Comparison of ENCODE assay signal across 11 cellular contexts in the genomic region with DNA sequence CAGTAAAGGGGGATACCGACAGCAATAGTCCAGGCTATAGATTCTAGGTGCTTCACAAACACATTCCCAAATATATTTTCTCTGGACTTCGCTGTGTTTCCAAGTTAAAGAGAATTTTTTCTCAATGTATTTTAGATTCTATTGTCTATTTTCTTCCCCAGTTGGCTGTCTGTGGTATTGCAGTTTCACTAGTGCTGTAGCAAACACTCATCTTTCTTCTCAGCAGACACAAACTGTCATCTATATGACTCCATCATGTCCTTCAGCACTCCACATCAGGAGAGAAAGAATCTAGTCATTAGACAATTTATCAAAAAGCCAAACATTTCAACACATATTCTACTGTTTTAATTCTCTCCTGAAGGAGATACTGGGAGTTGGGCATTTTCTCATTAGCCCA. TPM values are rescaled to one million over a fixed set of nuclear protein-coding genes. Genes with fewer than 3 reads are reported as not detected.
DNase-seq lines count a peak whose midpoint lies in the region; ATAC-seq and TF ChIP-seq lines count a peak whose summit lies in the region.
"Not testable (repeated sequence)": the region's sequence is repeated elsewhere in the genome, so short reads cannot be mapped to it uniquely, and the experiment has no call there.
"Had no signal": no experiment of that assay in that cellular context is flagged by ENCODE, and none has a peak within 500 bp of the region (broad histone marks: within the 10 kb centered on the region; RNA-seq: fewer than 3 reads in every experiment).

A gene (plus strand): TSS at position 161 of the 400 bp plus-strand sequence.

- H3K27ac Mint-ChIP-seq in chondrocyte (ENCODE audit: unreplicated experiment) = peak within 1 kb of the TSS; percentile 60
- not testable (repeated sequence) for H3K27ac Mint-ChIP-seq in glutamatergic neuron (ENCODE audit: unreplicated experiment)
- peak within 1 kb of the TSS; percentile 22 for H3K27ac Mint-ChIP-seq in stimulated activated naive B cell treated with anti-CD40 and anti-IgM and Interleukin-4, amounts not matched to agents 10 μg/mL and 1 μg/mL and 100 μg/mL, for 72 hours

- H3K9ac ChIP-seq in HCT116 (ENCODE audit: low read length); PC-3 (ENCODE audit: low read length): not testable (repeated sequence)

- not testable (repeated sequence) for BruUV-seq in HCT116 (replicated peaks; lab: Mats Ljungman, UMichigan); PC-3 (replicated peaks; lab: Mats Ljungman, UMichigan)

- H3K27ac ChIP-seq in HCT116 (ENCODE audit: low read depth, low read length); PC-3 (ENCODE audit: low read length): not testable (repeated sequence)

- RAD21 ChIA-PET in HCT116 (lab: Charles Lee; ENCODE audit: low non-redundant PET in 1 of 2, low total read pairs in 2 of 2, uncharacterized antibody in 2 of 2, unreplicated experiment in 2 of 2) = not testable (repeated sequence)

- CTCF ChIA-PET in HCT116 (lab: Charles Lee); PC-3 (lab: Charles Lee): not testable (repeated sequence)

- TF ChIP-seq CTCF in HCT116 (IDR thresholded peaks at IDR 0.05 in 2 of 3, conservative IDR thresholded peaks at IDR 0.05 in 1 of 3; ENCODE audit: borderline replicate concordance in 1 of 3, insufficient read depth in 1 of 3, low read depth in 2 of 3, low read length in 2 of 3) = 0 out of 6 replicates have a peak, but pooled peaks of 1 of the 3 experiments have one; percentile 8
- TF ChIP-seq CTCF in PC-3 (conservative IDR thresholded peaks at IDR 0.05; ENCODE audit: low read depth, low read length); chondrocyte (IDR thresholded peaks at IDR 0.05): not testable (repeated sequence)
- TF ChIP-seq CTCF in glutamatergic neuron (IDR thresholded peaks at IDR 0.05; ENCODE audit: partially characterized antibody, unreplicated experiment) = peak; percentile 31

- not testable (repeated sequence) for TF ChIP-seq POLR2A in HCT116 (IDR thresholded peaks at IDR 0.05; ENCODE audit: borderline replicate concordance, extremely low read depth, insufficient read depth, insufficient read length)

- H4K20me1 ChIP-seq in HCT116 (ENCODE audit: insufficient read depth); PC-3 (ENCODE audit: low read length): not testable (repeated sequence)

- not testable (repeated sequence) for H3K4me3 Mint-ChIP-seq in chondrocyte (ENCODE audit: unreplicated experiment); glutamatergic neuron (ENCODE audit: unreplicated experiment); stimulated activated naive B cell treated with anti-CD40 and anti-IgM and Interleukin-4, amounts not matched to agents 10 μg/mL and 1 μg/mL and 100 μg/mL, for 72 hours

- not testable (repeated sequence) for H2AFZ ChIP-seq in HCT116 (ENCODE audit: low read depth, low read length, poor library complexity, severe bottlenecking); PC-3 (ENCODE audit: low read length)

- in situ Hi-C loops in SK-MEL-5 (cut with HindIII; ENCODE audit: low pct_unique_long_range_greater_than_20kb, low sequenced_read_pairs) = not testable (repeated sequence)

- intact Hi-C loops in HCT116 (cut with micrococcal nuclease); PC-3 (cut with micrococcal nuclease): not testable (repeated sequence)

- TF ChIP-seq RAD21 in HCT116 (IDR thresholded peaks at IDR 0.05; ENCODE audit: low read depth) = not testable (repeated sequence)

- H3K27me3 ChIP-seq in HCT116 (ENCODE audit: insufficient read depth, low read length); PC-3 (ENCODE audit: low read length): not testable (repeated sequence)

- H3K36me3 Mint-ChIP-seq in chondrocyte (ENCODE audit: low read depth); glutamatergic neuron (ENCODE audit: unreplicated experiment); stimulated activated naive B cell treated with anti-CD40 and anti-IgM and Interleukin-4, amounts not matched to agents 10 μg/mL and 1 μg/mL and 100 μg/mL, for 72 hours: not testable (repeated sequence)

- H3K79me2 ChIP-seq in HCT116 (ENCODE audit: insufficient read depth, low read length); PC-3 (ENCODE audit: low read length): not testable (repeated sequence)

- not testable (repeated sequence) for H3K4me1 Mint-ChIP-seq in chondrocyte (ENCODE audit: low read depth); glutamatergic neuron (ENCODE audit: low read depth, unreplicated experiment); stimulated activated naive B cell treated with anti-CD40 and anti-IgM and Interleukin-4, amounts not matched to agents 10 μg/mL and 1 μg/mL and 100 μg/mL, for 72 hours

- H3K4me3 ChIP-seq in HCT116 (replicated peaks in 1 of 2; ENCODE audit: low read depth in 1 of 2, low read length in 2 of 2); PC-3 (ENCODE audit: low read length): not testable (repeated sequence)

- H3K27me3 Mint-ChIP-seq in chondrocyte (ENCODE audit: low read depth); glutamatergic neuron (ENCODE audit: unreplicated experiment); stimulated activated naive B cell treated with anti-CD40 and anti-IgM and Interleukin-4, amounts not matched to agents 10 μg/mL and 1 μg/mL and 100 μg/mL, for 72 hours: not testable (repeated sequence)

- not testable (repeated sequence) for H3K36me3 ChIP-seq in HCT116 (ENCODE audit: control insufficient read depth in 1 of 2, insufficient read depth in 2 of 2, low read length in 2 of 2); PC-3 (ENCODE audit: low read depth, low read length)

- DNase-seq in HCT116 (ENCODE audit: low read depth, low spot score); chondrocyte (ENCODE audit: low spot score); glutamatergic neuron; stimulated activated naive B cell treated with anti-CD40 and anti-IgM and Interleukin-4, amounts not matched to agents 10 μg/mL and 1 μg/mL and 100 μg/mL, for 72 hours: not testable (repeated sequence)
- DNase-seq in PC-3 (peak; percentile 1), SK-MEL-5 (ENCODE audit: low read depth, low spot score) (peak; percentile 9)

- peak; percentile 74 for ATAC-seq in GM19351 (IDR thresholded peaks at IDR 0.05; ENCODE audit: unreplicated experiment)
- peak; percentile 72 for ATAC-seq in HCT116
- peak; percentile 72 for ATAC-seq in PC-3
- ATAC-seq in stimulated activated naive B cell treated with anti-CD40 and anti-IgM and Interleukin-4, amounts not matched to agents 10 μg/mL and 1 μg/mL and 100 μg/mL, for 72 hours (replicated peaks) = not testable (repeated sequence)

- H3K4me1 ChIP-seq in HCT116 (ENCODE audit: control insufficient read depth in 1 of 2, insufficient read depth in 2 of 2, low read length in 2 of 2); PC-3 (ENCODE audit: insufficient read depth, low read length): not testable (repeated sequence)

- not testable (repeated sequence) for H3F3A ChIP-seq in PC-3 (ENCODE audit: low read length, unreplicated experiment)

- not testable (repeated sequence) for H3K4me2 ChIP-seq in HCT116 (ENCODE audit: low read length); PC-3 (ENCODE audit: low read length)

- H3K9me3 Mint-ChIP-seq in chondrocyte (ENCODE audit: low read depth); glutamatergic neuron (ENCODE audit: unreplicated experiment); stimulated activated naive B cell treated with anti-CD40 and anti-IgM and Interleukin-4, amounts not matched to agents 10 μg/mL and 1 μg/mL and 100 μg/mL, for 72 hours: not testable (repeated sequence)

- H3K9me3 ChIP-seq in HCT116 (ENCODE audit: control insufficient read depth in 1 of 2, insufficient read depth in 1 of 2, low read depth in 1 of 2, low read length in 2 of 2); PC-3 (ENCODE audit: low read length): not testable (repeated sequence)

- POLR2A ChIA-PET in HCT116 (lab: Charles Lee); PC-3 (lab: Charles Lee; ENCODE audit: unreplicated experiment): not testable (repeated sequence)

- H3K9me2 ChIP-seq in HCT116 (ENCODE audit: insufficient read depth); PC-3 (replicated peaks; ENCODE audit: low read length): not testable (repeated sequence)

RNA-seq across cellular contexts. Expression of the gene that starts here (rescaled TPM):
- total RNA-seq in HCT116 (2021; ENCODE audit: unreplicated experiment) (not detected), PC-3 (2014; rRNA removed) (not detected in 2 replicates), chondrocyte (not detected in 3 replicates), glutamatergic neuron (ENCODE audit: unreplicated experiment) (1.4 TPM)
- polyA plus RNA-seq in HCT116 (2012) = 0.01 TPM in 1 of 2 replicates, not detected in the other
- total RNA-seq in SK-MEL-5 (2014; rRNA removed; shearing (Covaris generic)) = not detected in 2 replicates
- polyA plus RNA-seq in SK-MEL-5 (2015; cell fraction: cytosol; rRNA removed) = not detected in 2 replicates
- not detected in 2 replicates for polyA plus RNA-seq in SK-MEL-5 (2015; cell fraction: nucleus; rRNA removed)
- total RNA-seq: Caco-2; CD4-positive, alpha-beta T cell; GM23248 had no signal
- polyA plus RNA-seq: BJ, GM23248 had no signal

Comparison
In these comparisons a context has a peak if more than half of its experiments do, and no peak if none do; other contexts are left out.
1. Peak in ATAC-seq in HCT116; RNA of the gene not detected or under 1 TPM.
2. Peak in DNase-seq and ATAC-seq in PC-3; RNA of the gene not detected or under 1 TPM.
3. Peak in DNase-seq in SK-MEL-5; RNA of the gene not detected or under 1 TPM.